In the genomic region with DNA sequence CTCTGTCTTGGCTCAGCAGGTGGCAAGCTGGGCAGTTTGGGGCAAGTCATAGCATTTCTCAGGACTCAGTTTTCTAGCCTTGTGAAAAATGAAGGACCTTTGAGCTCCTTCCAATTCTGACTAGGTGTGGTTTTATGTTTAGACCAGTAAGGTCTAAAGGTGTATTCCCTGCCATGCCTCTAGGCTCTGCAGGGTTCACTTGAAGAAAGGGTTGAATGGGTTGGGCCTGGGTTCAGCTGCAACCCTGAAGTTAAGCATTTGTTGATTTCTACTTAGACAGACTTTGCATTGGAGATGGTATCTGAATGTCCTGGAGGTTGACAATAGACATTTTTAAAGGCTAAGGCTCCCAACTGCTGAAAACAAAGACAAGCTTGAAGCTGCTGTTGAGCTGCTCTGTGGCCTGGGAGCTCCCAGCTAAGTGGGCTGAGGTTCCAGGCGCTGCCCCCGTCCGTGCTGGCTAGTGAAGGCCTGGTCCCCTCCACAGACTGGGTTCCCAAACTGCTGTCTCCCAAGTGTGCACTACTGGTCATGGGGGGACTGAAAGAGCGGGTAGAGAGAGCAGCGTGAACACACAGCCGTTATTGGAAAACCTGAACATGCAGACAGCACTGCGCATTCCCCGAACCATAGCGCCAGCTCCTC, we compare ENCODE assay signal across 16 cellular contexts.
"Had no signal": no experiment of that assay in that cellular context is flagged by ENCODE, and none has a peak within 500 bp of the region (broad histone marks: within the 10 kb centered on the region; RNA-seq: fewer than 3 reads in every experiment).

No MANE protein-coding gene starts in this region.

- H3K9me3 ChIP-seq: heart left ventricle, thyroid gland, uterus had no signal

- DNase-seq: activated CD4-positive, alpha-beta T cell treated with anti-CD3 and anti-CD28 coated beads for 1 hour; activated CD4-positive, alpha-beta T cell treated with anti-CD3 and anti-CD28 coated beads, Interleukin-2, amount 50 U/mL, for 4 hours; activated naive CD4-positive, alpha-beta T cell treated with anti-CD3 and anti-CD28 coated beads for 36 hours; activated naive CD8-positive, alpha-beta T cell treated with anti-CD3 and anti-CD28 coated beads, Interleukin-2, amount 50 U/mL, for 24 hours; aorta; dermis blood vessel endothelial cell; effector memory CD8-positive, alpha-beta T cell; heart left ventricle; nephron progenitor cell; stimulated activated CD4-positive, alpha-beta T cell treated with anti-CD3 and anti-CD28 coated beads, Interleukin-12 subunit alpha, Interleukin-12 subunit beta, amount 100 ng/mL, for 4 hours; stimulated activated CD4-positive, alpha-beta T cell treated with anti-CD3 and anti-CD28 coated beads, Interleukin-2, amount 100 ng/mL, for 24 hours; thyroid gland; uterus had no signal

- FAIRE-seq: frontal cortex had no signal

- H3K4me3 ChIP-seq: heart left ventricle, thyroid gland, uterus had no signal

- H3K4me1 ChIP-seq: uterus had no signal

- H3K27ac ChIP-seq: epithelial cell of prostate had no signal

- H3K27me3 ChIP-seq: heart left ventricle, thyroid gland, uterus had no signal

- H3K36me3 ChIP-seq: heart left ventricle, thyroid gland, uterus had no signal

- ATAC-seq: activated naive CD8-positive, alpha-beta T cell treated with anti-CD3 and anti-CD28 coated beads, Interleukin-2, amount 50 U/mL, for 24 hours; effector memory CD8-positive, alpha-beta T cell; sciatic nerve had no signal
